16 cellular contexts compared by ENCODE assay signal in genomic region chr2:63863707-63864106, GRCh38. TPM values are rescaled to one million over a fixed set of nuclear protein-coding genes. Genes with fewer than 3 reads are reported as not detected.
DNase-seq lines count a peak whose midpoint lies in the region; ATAC-seq and TF ChIP-seq lines count a peak whose summit lies in the region.
"Had no signal": no experiment of that assay in that cellular context is flagged by ENCODE, and none has a peak within 500 bp of the region (broad histone marks: within the 10 kb centered on the region; RNA-seq: fewer than 3 reads in every experiment).

No MANE protein-coding gene starts in this region.

- DNase-seq in heart left ventricle (no peak), Right ventricle myocardium inferior (ENCODE audit: missing footprints) (no peak), right atrium auricular region (ENCODE audit: low spot score) (no peak), Karpas-422 (no peak)
- DNase-seq: BE2C; CD8-positive, alpha-beta T cell; HFFc6; KG1; MM.1S; NCI-H1105; NCI-H187; NCI-H69 had no signal

- no peak overlapping the region for H3K9ac ChIP-seq in Karpas-422 (ENCODE audit: low read length)

- H2AFZ ChIP-seq in Karpas-422 (ENCODE audit: low read length): no peak overlapping the region

- H3K27ac ChIP-seq in heart left ventricle (peak overlapping the region in 11 of 12 donors; percentile 11 to 73 (median 40)), VCaP (peak overlapping the region; percentile 44; the same call in 1 of the 2 replicates), right atrium auricular region (peak overlapping the region; percentile 13 to 65), Karpas-422 (ENCODE audit: low read length) (no peak overlapping the region)

- 38 to 62% (median 48%) methylated on average over 1 of the region's 1 CpG for WGBS in heart left ventricle, 4 donors

- intact Hi-C loops in heart left ventricle (cut with DNase I) (loop anchor here in 8 of 10 donors (2.0 to 10.0 kb wide), 4 partner anchors 166 to 269 kb away; no protein-coding TSS in a partner anchor), Right ventricle myocardium inferior (cut with DNase I) (no loop called here)

- peaks cover 0 to 87% (median 65%) of the 10 kb centered on the region in 9 donors for H3K36me3 ChIP-seq in heart left ventricle
- peaks cover 22% of the 10 kb centered on the region for H3K36me3 ChIP-seq in right atrium auricular region
- peaks cover 78% of the 10 kb centered on the region for H3K36me3 ChIP-seq in Karpas-422 (ENCODE audit: insufficient read depth, low read length)
- H3K36me3 ChIP-seq: BE2C had no signal

- H3K4me3 ChIP-seq in heart left ventricle (no peak overlapping the region), right atrium auricular region (no peak overlapping the region), Karpas-422 (ENCODE audit: low read length) (no peak overlapping the region)

- no peaks in the 10 kb centered on the region for H3K9me2 ChIP-seq in Karpas-422 (replicated peaks; ENCODE audit: insufficient read depth, low read length)

- H4K20me1 ChIP-seq in Karpas-422 (ENCODE audit: insufficient read depth, low read depth, low read length): no peaks in the 10 kb centered on the region

- no peak overlapping the region for H3K4me2 ChIP-seq in Karpas-422 (ENCODE audit: low read depth, low read length, poor library complexity, severe bottlenecking)

- H3K27me3 Mint-ChIP-seq in stimulated activated memory B cell treated with anti-CD40 and anti-IgM and Interleukin-4, amounts not matched to agents 10 μg/mL and 1 μg/mL and 100 μg/mL, for 72 hours: no peaks in the 10 kb centered on the region

- peaks cover 0 to 35% (median 15%) of the 10 kb centered on the region in 12 donors for H3K4me1 ChIP-seq in heart left ventricle
- H3K4me1 ChIP-seq in right atrium auricular region: peaks cover 0 to 31% of the 10 kb centered on the region in 2 donors
- peaks cover 28% of the 10 kb centered on the region for H3K4me1 ChIP-seq in Karpas-422 (ENCODE audit: low read length)
- H3K4me1 ChIP-seq: BE2C had no signal

- TF ChIP-seq POLR2A in heart left ventricle (IDR thresholded peaks at IDR 0.05): no peak

- H3K4me3 Mint-ChIP-seq in stimulated activated memory B cell treated with anti-CD40 and anti-IgM and Interleukin-4, amounts not matched to agents 10 μg/mL and 1 μg/mL and 100 μg/mL, for 72 hours: no peak overlapping the region
- H3K4me3 Mint-ChIP-seq: CD8-positive, alpha-beta T cell; HFFc6 had no signal

- peaks cover 75% of the 10 kb centered on the region for H3K79me2 ChIP-seq in Karpas-422 (ENCODE audit: low read length)

- peak in 2 of 4 donors; percentile 25 to 42 for ATAC-seq in heart left ventricle
- no peak for ATAC-seq in Right ventricle myocardium inferior
- ATAC-seq in stimulated activated memory B cell treated with anti-CD40 and anti-IgM and Interleukin-4, amounts not matched to agents 10 μg/mL and 1 μg/mL and 100 μg/mL, for 72 hours: no peak
- ATAC-seq in HG03175 (IDR thresholded peaks at IDR 0.05; ENCODE audit: unreplicated experiment): no peak
- ATAC-seq in HG03097 (IDR thresholded peaks at IDR 0.05; ENCODE audit: low FRiP score, unreplicated experiment): no peak
- ATAC-seq: CD8-positive, alpha-beta T cell had no signal

- H3K36me3 Mint-ChIP-seq in stimulated activated memory B cell treated with anti-CD40 and anti-IgM and Interleukin-4, amounts not matched to agents 10 μg/mL and 1 μg/mL and 100 μg/mL, for 72 hours: peaks cover 17% of the 10 kb centered on the region

- peak overlapping the region; percentile 40 for H3K27ac Mint-ChIP-seq in stimulated activated memory B cell treated with anti-CD40 and anti-IgM and Interleukin-4, amounts not matched to agents 10 μg/mL and 1 μg/mL and 100 μg/mL, for 72 hours
- H3K27ac Mint-ChIP-seq: CD8-positive, alpha-beta T cell had no signal

- H3K4me1 Mint-ChIP-seq in stimulated activated memory B cell treated with anti-CD40 and anti-IgM and Interleukin-4, amounts not matched to agents 10 μg/mL and 1 μg/mL and 100 μg/mL, for 72 hours: peaks cover 15% of the 10 kb centered on the region

- TF ChIP-seq CTCF in heart left ventricle (IDR thresholded peaks at IDR 0.05) (no peak), VCaP (conservative IDR thresholded peaks at IDR 0.05) (no peak), right atrium auricular region (IDR thresholded peaks at IDR 0.05) (no peak)

- H3K27me3 ChIP-seq in heart left ventricle: no peaks in the 10 kb centered on the region
- no peaks in the 10 kb centered on the region for H3K27me3 ChIP-seq in right atrium auricular region
- no peaks in the 10 kb centered on the region for H3K27me3 ChIP-seq in Karpas-422 (ENCODE audit: low read length)
- H3K27me3 ChIP-seq: BE2C had no signal

- H3K9me3 ChIP-seq in heart left ventricle (no peaks in the 10 kb centered on the region), right atrium auricular region (no peaks in the 10 kb centered on the region), Karpas-422 (ENCODE audit: low read length) (no peaks in the 10 kb centered on the region)
- H3K9me3 ChIP-seq: BE2C had no signal

- H3K9me3 Mint-ChIP-seq in stimulated activated memory B cell treated with anti-CD40 and anti-IgM and Interleukin-4, amounts not matched to agents 10 μg/mL and 1 μg/mL and 100 μg/mL, for 72 hours: no peaks in the 10 kb centered on the region
- H3K9me3 Mint-ChIP-seq: CD8-positive, alpha-beta T cell; HFFc6 had no signal

RNA-seq across cellular contexts. Expression of gene UGP2, which starts 22.0 kb away (rescaled TPM):
- total RNA-seq in heart left ventricle (100 to 1,000 TPM; 175 to 972 (median 331) TPM), Right ventricle myocardium inferior (363 TPM), right atrium auricular region (100 to 1,000 TPM; 204 to 209 TPM)
- polyA plus RNA-seq in heart left ventricle: 1,000 to 10,000 TPM in 1 of 2 donors, 100 to 1,000 TPM in 1; 206 to 1,308 TPM
- total RNA-seq in Karpas-422 (2014; rRNA removed; shearing (Covaris generic); ENCODE audit: low replicate concordance): 77.6 and 101 TPM in 2 replicates
